28 cellular contexts compared by ENCODE assay signal in the genomic region with DNA sequence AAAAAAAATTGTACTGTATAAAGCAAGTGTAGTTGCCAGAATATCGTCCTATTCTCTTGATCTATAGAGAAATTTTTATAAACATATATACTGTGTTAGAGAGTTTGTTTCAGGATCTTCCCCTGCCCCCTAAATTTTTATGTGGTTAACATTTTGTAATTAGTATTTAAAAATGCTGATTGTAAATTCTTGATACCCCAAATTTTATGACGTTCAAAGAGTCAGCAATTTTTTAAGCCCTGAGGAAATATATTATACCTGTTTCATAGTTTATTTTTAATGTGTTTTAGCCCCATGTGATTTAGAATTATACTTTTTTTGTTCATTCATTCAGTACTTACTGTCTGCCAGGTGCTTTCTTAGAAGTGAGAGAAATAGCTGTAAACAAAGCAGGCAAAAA. TPM values are rescaled to one million over a fixed set of nuclear protein-coding genes. Genes with fewer than 3 reads are reported as not detected.
DNase-seq lines count a peak whose midpoint lies in the region; ATAC-seq and TF ChIP-seq lines count a peak whose summit lies in the region.
"Had no signal": no experiment of that assay in that cellular context is flagged by ENCODE, and none has a peak within 500 bp of the region (broad histone marks: within the 10 kb centered on the region; RNA-seq: fewer than 3 reads in every experiment).

No MANE protein-coding gene starts in this region.

- H3K4me1 Mint-ChIP-seq in HFFc6 (ENCODE audit: low read depth): peaks cover 76% of the 10 kb centered on the region
- H3K4me1 Mint-ChIP-seq in CD4-positive, alpha-beta T cell (ENCODE audit: low read depth): no peaks in the 10 kb centered on the region
- H3K4me1 Mint-ChIP-seq in stimulated activated effector memory CD8-positive, alpha-beta T cell treated with anti-CD3 and anti-CD28 coated beads, Interleukin-12 subunit alpha, Interleukin-12 subunit beta, amount 100 ng/mL, for 72 hours: peaks cover 20% of the 10 kb centered on the region
- H3K4me1 Mint-ChIP-seq: neural crest cell had no signal

- ATAC-seq in CD4-positive, alpha-beta T cell (ENCODE audit: poor library complexity): no peak
- ATAC-seq in stimulated activated effector memory CD8-positive, alpha-beta T cell treated with anti-CD3 and anti-CD28 coated beads, Interleukin-12 subunit alpha, Interleukin-12 subunit beta, amount 100 ng/mL, for 72 hours: no peak
- ATAC-seq: WTC11 had no signal

- no peak overlapping the region for H3K4me3 ChIP-seq in SK-N-MC
- no peak overlapping the region for H3K4me3 ChIP-seq in mesenchymal stem cell (ENCODE audit: insufficient read depth in 1 of 2, low read depth in 1 of 2, low read length in 2 of 2)
- H3K4me3 ChIP-seq in smooth muscle cell: no peak overlapping the region
- no peak overlapping the region for H3K4me3 ChIP-seq in OCI-LY7 (ENCODE audit: low read depth, low read length, poor library complexity, severe bottlenecking)
- H3K4me3 ChIP-seq: adrenal gland, lung, skin epidermis had no signal

- H4K91ac ChIP-seq in mesenchymal stem cell (ENCODE audit: low read length): no peak overlapping the region

- no peak overlapping the region for H2BK15ac ChIP-seq in mesenchymal stem cell (ENCODE audit: low read depth, poor library complexity, severe bottlenecking)

- POLR2A ChIA-PET in OCI-LY7 (lab: Charles Lee): interaction anchor here (1.2 kb wide), 1 partner anchor 12 kb away, joined by 5 read pairs; no protein-coding TSS in a partner anchor
- POLR2A ChIA-PET in CD4-positive, alpha-beta T cell (lab: Charles Lee): no interaction called here

- H3K79me1 ChIP-seq in mesenchymal stem cell (replicated peaks; ENCODE audit: low read length, poor library complexity, severe bottlenecking): peaks cover 23% of the 10 kb centered on the region

- H3K27me3 ChIP-seq in mesenchymal stem cell (ENCODE audit: control insufficient read depth in 1 of 2, insufficient read depth in 1 of 2, low read length in 2 of 2) (no peaks in the 10 kb centered on the region), smooth muscle cell (ENCODE audit: low read depth) (no peaks in the 10 kb centered on the region)
- H3K27me3 ChIP-seq in CD4-positive, alpha-beta T cell (ENCODE audit: control insufficient read depth, insufficient read depth, low read length): no peaks in the 10 kb centered on the region
- H3K27me3 ChIP-seq: adrenal gland, stomach had no signal

- H4K20me1 ChIP-seq in smooth muscle cell (ENCODE audit: low read depth) (no peaks in the 10 kb centered on the region), OCI-LY7 (ENCODE audit: insufficient read depth, low read length) (no peaks in the 10 kb centered on the region)

- H3K4ac ChIP-seq in mesenchymal stem cell (ENCODE audit: low read depth in 1 of 2, low read length in 2 of 2): no peak overlapping the region

- peak overlapping the region; percentile 91 for H3K27ac Mint-ChIP-seq in HFFc6
- no peak overlapping the region for H3K27ac Mint-ChIP-seq in CD4-positive, alpha-beta T cell
- H3K27ac Mint-ChIP-seq in stimulated activated effector memory CD8-positive, alpha-beta T cell treated with anti-CD3 and anti-CD28 coated beads, Interleukin-12 subunit alpha, Interleukin-12 subunit beta, amount 100 ng/mL, for 72 hours: no peak overlapping the region
- H3K27ac Mint-ChIP-seq: activated CD4-positive, alpha-beta T cell treated with anti-CD3 and anti-CD28 coated beads, Interleukin-2, amount 10 ng/mL, durations not matched to agents 7 days and 5 days; CD4-positive, CD25-positive, alpha-beta regulatory T cell; WTC11 had no signal

- WGBS in mesenchymal stem cell: no CpG with 5 or more reads among the region's 2 CpGs
- 99% methylated on average over 2 of the region's 2 CpGs for WGBS in smooth muscle cell (ENCODE audit: low lambda C conversion rate)

- H3K27me3 Mint-ChIP-seq in HFFc6 (ENCODE audit: insufficient read depth): no peaks in the 10 kb centered on the region; the same call in 1 of the 2 replicates
- H3K27me3 Mint-ChIP-seq in CD4-positive, alpha-beta T cell: no peaks in the 10 kb centered on the region
- H3K27me3 Mint-ChIP-seq: activated CD4-positive, alpha-beta T cell treated with anti-CD3 and anti-CD28 coated beads, Interleukin-2, amount 10 ng/mL, durations not matched to agents 7 days and 5 days; CD4-positive, CD25-positive, alpha-beta regulatory T cell had no signal

- H3K27ac ChIP-seq in SK-N-MC (peak overlapping the region; percentile 44; the same call in 1 of the 2 replicates), mesenchymal stem cell (ENCODE audit: low read length, poor library complexity, severe bottlenecking) (peak overlapping the region; percentile 87), smooth muscle cell (ENCODE audit: low read depth) (peak overlapping the region; percentile 96), OCI-LY7 (ENCODE audit: low read depth, low read length, poor library complexity, severe bottlenecking) (no peak overlapping the region)
- H3K27ac ChIP-seq in CD4-positive, alpha-beta T cell (ENCODE audit: low read depth, low read length): no peak overlapping the region
- H3K27ac ChIP-seq: HL-60 had no signal

- BruUV-seq in OCI-LY7 (replicated peaks; lab: Mats Ljungman, UMichigan): no TSS peak

- DNase-seq in HFFc6: no peak
- DNase-seq in SK-N-MC (ENCODE audit: low read depth, low spot score): no peak
- no peak for DNase-seq in mesenchymal stem cell
- no peak for DNase-seq in smooth muscle cell (lab: John Stamatoyannopoulos, UW; ENCODE audit: unreplicated experiment)
- no peak for DNase-seq in OCI-LY7 (ENCODE audit: low spot score)
- no peak for DNase-seq in CD4-positive, alpha-beta T cell
- DNase-seq in stimulated activated effector memory CD8-positive, alpha-beta T cell treated with anti-CD3 and anti-CD28 coated beads, Interleukin-12 subunit alpha, Interleukin-12 subunit beta, amount 100 ng/mL, for 72 hours (ENCODE audit: low spot score in 2 of 2): no peak
- DNase-seq: activated CD4-positive, alpha-beta T cell treated with anti-CD3 and anti-CD28 coated beads, Interleukin-2, amount 10 ng/mL, durations not matched to agents 7 days and 5 days; activated T-cell treated with anti-CD3 and anti-CD28 coated beads, Interleukin-2, amount 50 U/mL, for 48 hours; adrenal gland; CD4-positive, CD25-positive, alpha-beta regulatory T cell; effector CD4-positive, alpha-beta T cell; GOT3; head of caudate nucleus; NCI-H1048; NCI-H1694 treated with DMSO at 0.1 percent for 48 hours; NCI-H510A; OCI-M1; stomach; T-helper 9 cell had no signal

- H3K9ac ChIP-seq in SK-N-MC (ENCODE audit: insufficient read length) (no peak overlapping the region), mesenchymal stem cell (ENCODE audit: low read length) (no peak overlapping the region), smooth muscle cell (ENCODE audit: low read depth) (no peak overlapping the region)

- H3K79me2 ChIP-seq in smooth muscle cell (ENCODE audit: low read depth): no peaks in the 10 kb centered on the region
- no peaks in the 10 kb centered on the region for H3K79me2 ChIP-seq in OCI-LY7 (ENCODE audit: insufficient read depth, low read depth, low read length)

- peaks cover 34% of the 10 kb centered on the region for H3K36me3 Mint-ChIP-seq in HFFc6 (ENCODE audit: low read depth)
- peaks cover 48% of the 10 kb centered on the region for H3K36me3 Mint-ChIP-seq in CD4-positive, alpha-beta T cell (ENCODE audit: low read depth)
- H3K36me3 Mint-ChIP-seq in stimulated activated effector memory CD8-positive, alpha-beta T cell treated with anti-CD3 and anti-CD28 coated beads, Interleukin-12 subunit alpha, Interleukin-12 subunit beta, amount 100 ng/mL, for 72 hours: peaks cover 33% of the 10 kb centered on the region

- H3K23ac ChIP-seq in mesenchymal stem cell (ENCODE audit: low read length in 2 of 2): no peak overlapping the region

- no peak for TF ChIP-seq CTCF in HFFc6 (IDR thresholded peaks at IDR 0.05)
- no peak for TF ChIP-seq CTCF in smooth muscle cell (IDR thresholded peaks at IDR 0.05; ENCODE audit: borderline replicate concordance, insufficient read depth, poor library complexity, severe bottlenecking)
- no peak for TF ChIP-seq CTCF in OCI-LY7 (conservative IDR thresholded peaks at IDR 0.05; ENCODE audit: low read length)
- no peak for TF ChIP-seq CTCF in CD4-positive, alpha-beta T cell (IDR thresholded peaks at IDR 0.05)

- peak overlapping the region; percentile 37 for H2AK5ac ChIP-seq in mesenchymal stem cell (ENCODE audit: low read length, severe bottlenecking)

- H3F3A ChIP-seq in smooth muscle cell (ENCODE audit: low read depth): peaks cover 3% of the 10 kb centered on the region

- H3K4me3 Mint-ChIP-seq in HFFc6: peak overlapping the region; percentile 43; the same call in 1 of the 2 replicates
- H3K4me3 Mint-ChIP-seq in CD4-positive, alpha-beta T cell: no peak overlapping the region
- H3K4me3 Mint-ChIP-seq in stimulated activated effector memory CD8-positive, alpha-beta T cell treated with anti-CD3 and anti-CD28 coated beads, Interleukin-12 subunit alpha, Interleukin-12 subunit beta, amount 100 ng/mL, for 72 hours: no peak overlapping the region
- H3K4me3 Mint-ChIP-seq: activated CD4-positive, alpha-beta T cell treated with anti-CD3 and anti-CD28 coated beads, Interleukin-2, amount 10 ng/mL, durations not matched to agents 7 days and 5 days; CD4-positive, CD25-positive, alpha-beta regulatory T cell; neural crest cell; WTC11 had no signal

- H3K36me3 ChIP-seq in SK-N-MC (ENCODE audit: insufficient read depth, low read length) (peaks cover 8% of the 10 kb centered on the region), mesenchymal stem cell (ENCODE audit: control insufficient read depth in 1 of 2, insufficient read depth in 2 of 2, low read depth in 1 of 2, low read length in 2 of 2) (peaks cover 8 to 15% of the 10 kb centered on the region in 2 experiments), smooth muscle cell (ENCODE audit: low read depth) (no peaks in the 10 kb centered on the region), OCI-LY7 (ENCODE audit: insufficient read depth, low read length) (peaks cover 26% of the 10 kb centered on the region; the same call in 1 of the 2 replicates)
- H3K36me3 ChIP-seq: adrenal gland had no signal

- no peak overlapping the region for H2BK5ac ChIP-seq in mesenchymal stem cell (ENCODE audit: low read depth, low read length, poor library complexity, severe bottlenecking)

- no peak overlapping the region for H2AFZ ChIP-seq in mesenchymal stem cell (ENCODE audit: low read depth, low read length)
- H2AFZ ChIP-seq in smooth muscle cell (ENCODE audit: low read depth): no peak overlapping the region
- H2AFZ ChIP-seq in OCI-LY7 (ENCODE audit: low read length): no peak overlapping the region

- peaks cover 5% of the 10 kb centered on the region for H3K4me1 ChIP-seq in mesenchymal stem cell (ENCODE audit: control insufficient read depth, insufficient read depth, low read depth, low read length)
- peaks cover 17% of the 10 kb centered on the region for H3K4me1 ChIP-seq in smooth muscle cell (ENCODE audit: low read depth)
- no peaks in the 10 kb centered on the region for H3K4me1 ChIP-seq in OCI-LY7 (ENCODE audit: insufficient read depth, low read length, poor library complexity, severe bottlenecking)

- no peak overlapping the region for H2BK120ac ChIP-seq in mesenchymal stem cell (ENCODE audit: low read depth, low read length)

- no peak overlapping the region for H4K8ac ChIP-seq in mesenchymal stem cell (ENCODE audit: low read length)

- H2BK12ac ChIP-seq in mesenchymal stem cell (ENCODE audit: low read length in 2 of 2): no peak overlapping the region

- no peaks in the 10 kb centered on the region for H3K9me2 ChIP-seq in OCI-LY7 (ENCODE audit: insufficient read depth, low read length)

- intact Hi-C loops in OCI-LY7 (cut with micrococcal nuclease; ENCODE audit: unreplicated experiment): no loop called here
- intact Hi-C loops in CD4-positive, alpha-beta T cell (cut with DNase I, micrococcal nuclease): no loop called here

- peak overlapping the region in 1 of 2 experiments; percentile 21 for H3K18ac ChIP-seq in mesenchymal stem cell (ENCODE audit: low read depth in 1 of 2, low read length in 2 of 2)

- H3K9me3 ChIP-seq in SK-N-MC (ENCODE audit: low read depth, low read length) (no peaks in the 10 kb centered on the region), mesenchymal stem cell (ENCODE audit: control insufficient read depth, low read length) (no peaks in the 10 kb centered on the region), smooth muscle cell (replicated peaks; ENCODE audit: low read depth) (no peaks in the 10 kb centered on the region), OCI-LY7 (ENCODE audit: low read length) (no peaks in the 10 kb centered on the region)
- H3K9me3 ChIP-seq in CD4-positive, alpha-beta T cell (ENCODE audit: control insufficient read depth, low read length): no peaks in the 10 kb centered on the region
- H3K9me3 ChIP-seq: adrenal gland, stomach had no signal

- no peaks in the 10 kb centered on the region for H3K9me3 Mint-ChIP-seq in HFFc6
- H3K9me3 Mint-ChIP-seq in CD4-positive, alpha-beta T cell: no peaks in the 10 kb centered on the region
- no peaks in the 10 kb centered on the region for H3K9me3 Mint-ChIP-seq in stimulated activated effector memory CD8-positive, alpha-beta T cell treated with anti-CD3 and anti-CD28 coated beads, Interleukin-12 subunit alpha, Interleukin-12 subunit beta, amount 100 ng/mL, for 72 hours
- H3K9me3 Mint-ChIP-seq: activated CD4-positive, alpha-beta T cell treated with anti-CD3 and anti-CD28 coated beads, Interleukin-2, amount 10 ng/mL, durations not matched to agents 7 days and 5 days; CD4-positive, CD25-positive, alpha-beta regulatory T cell; neural crest cell; WTC11 had no signal

- H3K14ac ChIP-seq in mesenchymal stem cell (ENCODE audit: low read length in 2 of 2): no peak overlapping the region

- H3K4me2 ChIP-seq in mesenchymal stem cell (ENCODE audit: low read length, poor library complexity, severe bottlenecking): no peak overlapping the region
- no peak overlapping the region for H3K4me2 ChIP-seq in smooth muscle cell
- no peak overlapping the region for H3K4me2 ChIP-seq in OCI-LY7 (ENCODE audit: low read length)

- CTCF ChIA-PET in OCI-LY7 (lab: Charles Lee; ENCODE audit: unreplicated experiment): no interaction called here
- CTCF ChIA-PET in CD4-positive, alpha-beta T cell (lab: Charles Lee): no interaction called here

RNA-seq across cellular contexts. Expression of gene KCTD4, which starts 7.3 kb away (rescaled TPM):
- 1 to 10 TPM in 4 of 6 experiments, under 1 TPM in 2; 0.73 to 4.5 (median 1.1) TPM for total RNA-seq in HFFc6 (2021; fragmentation: NEBNext Ultra II Directional; extraction: Animal tissue kit (Norgen Biotek cat#: 25700))
- polyA plus RNA-seq in mesenchymal stem cell (2013, experiment 1 of 2): not detected
- not detected for polyA plus RNA-seq in mesenchymal stem cell (2013, experiment 2 of 2)
- total RNA-seq in smooth muscle cell (not detected in 2 replicates), OCI-LY7 (2022) (not detected in 2 replicates)
- polyA plus RNA-seq in smooth muscle cell: 0.46 TPM in 1 of 2 replicates, not detected in the other
- not detected in 2 replicates for total RNA-seq in OCI-LY7 (2014; rRNA removed; shearing (Covaris generic))
- total RNA-seq in CD4-positive, alpha-beta T cell: not detected
- total RNA-seq: activated CD4-positive, alpha-beta T cell treated with anti-CD3 and anti-CD28 coated beads, Interleukin-2, amount 10 ng/mL, durations not matched to agents 7 days and 5 days; adrenal gland; CD4-positive, CD25-positive, alpha-beta regulatory T cell; kidney epithelial cell; lung; neural crest cell; Right ventricle myocardium inferior; stomach; ureter; WTC11 had no signal
- polyA plus RNA-seq: lung had no signal

Comparison
In these comparisons a context has a peak if more than half of its experiments do, and no peak if none do; other contexts are left out.
1. H3K27ac ChIP-seq: peak in SK-N-MC (single experiment), mesenchymal stem cell (single experiment) and smooth muscle cell (single experiment); none in OCI-LY7 (single experiment) and CD4-positive, alpha-beta T cell (single experiment).